In genomic region chr12:102334765-102335164, GRCh38 we compare ENCODE assay signal across 1 cellular context.
A peak's percentile ranks its signal among the peaks of the same experiment; 100 is the strongest.
TF ChIP-seq lines count a peak whose summit lies in the region.

No MANE protein-coding gene starts in this region.

TF ChIP-seq in K562, 482 proteins besides CTCF, POLR2A, EP300 and RAD21 (continued from another document):
- peak in 1 of 2 experiments; percentile 44; a peak in 1 of 3 replicates for TF ChIP-seq CBX3 (IDR thresholded peaks at IDR 0.05; ENCODE audit: borderline replicate concordance in 1 of 2, low read length in 2 of 2)
- TF ChIP-seq, protein P1, sequence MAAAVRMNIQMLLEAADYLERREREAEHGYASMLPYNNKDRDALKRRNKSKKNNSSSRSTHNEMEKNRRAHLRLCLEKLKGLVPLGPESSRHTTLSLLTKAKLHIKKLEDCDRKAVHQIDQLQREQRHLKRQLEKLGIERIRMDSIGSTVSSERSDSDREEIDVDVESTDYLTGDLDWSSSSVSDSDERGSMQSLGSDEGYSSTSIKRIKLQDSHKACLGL (CRISPR knock-in tag; IDR thresholded peaks at IDR 0.05; ENCODE audit: borderline replicate concordance, poor library complexity, severe bottlenecking), result no peak
- no peak for TF ChIP-seq ZFP30 (CRISPR knock-in tag; IDR thresholded peaks at IDR 0.05; ENCODE audit: borderline replicate concordance)
- TF ChIP-seq SMARCC2 (IDR thresholded peaks at IDR 0.05; ENCODE audit: low read depth), result no peak
- no peak for TF ChIP-seq SMARCA5 (IDR thresholded peaks at IDR 0.05)
- TF ChIP-seq POLR3A (IDR thresholded peaks at IDR 0.05; ENCODE audit: borderline replicate concordance, extremely low read depth, insufficient read depth, insufficient read length), result no peak
- no peak for TF ChIP-seq NFE2L1 (tag; IDR thresholded peaks at IDR 0.05; ENCODE audit: borderline replicate concordance, low read depth)
- no peak for TF ChIP-seq ZBTB8A (IDR thresholded peaks at IDR 0.05; ENCODE audit: partially characterized antibody)
- TF ChIP-seq ZNF445 (CRISPR knock-in tag; IDR thresholded peaks at IDR 0.05; ENCODE audit: low read depth), result no peak
- no peak for TF ChIP-seq HES1 (IDR thresholded peaks at IDR 0.05; ENCODE audit: low read depth)
- no peak for TF ChIP-seq ARID2 (IDR thresholded peaks at IDR 0.05)
- no peak for TF ChIP-seq ETV1 (tag; conservative IDR thresholded peaks at IDR 0.05; ENCODE audit: low read depth)
- TF ChIP-seq ZNF224 (CRISPR knock-in tag; IDR thresholded peaks at IDR 0.05), result no peak
- no peak for TF ChIP-seq ZBTB1 (CRISPR knock-in tag; IDR thresholded peaks at IDR 0.05; ENCODE audit: borderline replicate concordance, low read depth)
- TF ChIP-seq CBX8 (IDR thresholded peaks at IDR 0.05; ENCODE audit: borderline replicate concordance, extremely low read depth, low read depth, low read length, poor library complexity, severe bottlenecking), result no peak
- no peak for TF ChIP-seq ZSCAN29 (IDR thresholded peaks at IDR 0.05)
- TF ChIP-seq ZKSCAN8 (CRISPR knock-in tag; IDR thresholded peaks at IDR 0.05), result no peak
- no peak for TF ChIP-seq BDP1 (IDR thresholded peaks at IDR 0.05; ENCODE audit: insufficient read depth, insufficient read length)
- no peak for TF ChIP-seq SMAD3 (CRISPR knock-in tag; conservative IDR thresholded peaks at IDR 0.05)
- TF ChIP-seq ZNF184 (CRISPR knock-in tag; IDR thresholded peaks at IDR 0.05), result no peak
- TF ChIP-seq ARHGAP35 (IDR thresholded peaks at IDR 0.05; ENCODE audit: partially characterized antibody), result no peak
- no peak for TF ChIP-seq MEIS2 (IDR thresholded peaks at IDR 0.05; ENCODE audit: partially characterized antibody)
- TF ChIP-seq, protein P2, sequence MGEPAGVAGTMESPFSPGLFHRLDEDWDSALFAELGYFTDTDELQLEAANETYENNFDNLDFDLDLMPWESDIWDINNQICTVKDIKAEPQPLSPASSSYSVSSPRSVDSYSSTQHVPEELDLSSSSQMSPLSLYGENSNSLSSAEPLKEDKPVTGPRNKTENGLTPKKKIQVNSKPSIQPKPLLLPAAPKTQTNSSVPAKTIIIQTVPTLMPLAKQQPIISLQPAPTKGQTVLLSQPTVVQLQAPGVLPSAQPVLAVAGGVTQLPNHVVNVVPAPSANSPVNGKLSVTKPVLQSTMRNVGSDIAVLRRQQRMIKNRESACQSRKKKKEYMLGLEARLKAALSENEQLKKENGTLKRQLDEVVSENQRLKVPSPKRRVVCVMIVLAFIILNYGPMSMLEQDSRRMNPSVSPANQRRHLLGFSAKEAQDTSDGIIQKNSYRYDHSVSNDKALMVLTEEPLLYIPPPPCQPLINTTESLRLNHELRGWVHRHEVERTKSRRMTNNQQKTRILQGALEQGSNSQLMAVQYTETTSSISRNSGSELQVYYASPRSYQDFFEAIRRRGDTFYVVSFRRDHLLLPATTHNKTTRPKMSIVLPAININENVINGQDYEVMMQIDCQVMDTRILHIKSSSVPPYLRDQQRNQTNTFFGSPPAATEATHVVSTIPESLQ (CRISPR knock-in tag; IDR thresholded peaks at IDR 0.05), result no peak
- TF ChIP-seq ZNF668 (CRISPR knock-in tag; IDR thresholded peaks at IDR 0.05), result no peak
- TF ChIP-seq, protein P3, sequence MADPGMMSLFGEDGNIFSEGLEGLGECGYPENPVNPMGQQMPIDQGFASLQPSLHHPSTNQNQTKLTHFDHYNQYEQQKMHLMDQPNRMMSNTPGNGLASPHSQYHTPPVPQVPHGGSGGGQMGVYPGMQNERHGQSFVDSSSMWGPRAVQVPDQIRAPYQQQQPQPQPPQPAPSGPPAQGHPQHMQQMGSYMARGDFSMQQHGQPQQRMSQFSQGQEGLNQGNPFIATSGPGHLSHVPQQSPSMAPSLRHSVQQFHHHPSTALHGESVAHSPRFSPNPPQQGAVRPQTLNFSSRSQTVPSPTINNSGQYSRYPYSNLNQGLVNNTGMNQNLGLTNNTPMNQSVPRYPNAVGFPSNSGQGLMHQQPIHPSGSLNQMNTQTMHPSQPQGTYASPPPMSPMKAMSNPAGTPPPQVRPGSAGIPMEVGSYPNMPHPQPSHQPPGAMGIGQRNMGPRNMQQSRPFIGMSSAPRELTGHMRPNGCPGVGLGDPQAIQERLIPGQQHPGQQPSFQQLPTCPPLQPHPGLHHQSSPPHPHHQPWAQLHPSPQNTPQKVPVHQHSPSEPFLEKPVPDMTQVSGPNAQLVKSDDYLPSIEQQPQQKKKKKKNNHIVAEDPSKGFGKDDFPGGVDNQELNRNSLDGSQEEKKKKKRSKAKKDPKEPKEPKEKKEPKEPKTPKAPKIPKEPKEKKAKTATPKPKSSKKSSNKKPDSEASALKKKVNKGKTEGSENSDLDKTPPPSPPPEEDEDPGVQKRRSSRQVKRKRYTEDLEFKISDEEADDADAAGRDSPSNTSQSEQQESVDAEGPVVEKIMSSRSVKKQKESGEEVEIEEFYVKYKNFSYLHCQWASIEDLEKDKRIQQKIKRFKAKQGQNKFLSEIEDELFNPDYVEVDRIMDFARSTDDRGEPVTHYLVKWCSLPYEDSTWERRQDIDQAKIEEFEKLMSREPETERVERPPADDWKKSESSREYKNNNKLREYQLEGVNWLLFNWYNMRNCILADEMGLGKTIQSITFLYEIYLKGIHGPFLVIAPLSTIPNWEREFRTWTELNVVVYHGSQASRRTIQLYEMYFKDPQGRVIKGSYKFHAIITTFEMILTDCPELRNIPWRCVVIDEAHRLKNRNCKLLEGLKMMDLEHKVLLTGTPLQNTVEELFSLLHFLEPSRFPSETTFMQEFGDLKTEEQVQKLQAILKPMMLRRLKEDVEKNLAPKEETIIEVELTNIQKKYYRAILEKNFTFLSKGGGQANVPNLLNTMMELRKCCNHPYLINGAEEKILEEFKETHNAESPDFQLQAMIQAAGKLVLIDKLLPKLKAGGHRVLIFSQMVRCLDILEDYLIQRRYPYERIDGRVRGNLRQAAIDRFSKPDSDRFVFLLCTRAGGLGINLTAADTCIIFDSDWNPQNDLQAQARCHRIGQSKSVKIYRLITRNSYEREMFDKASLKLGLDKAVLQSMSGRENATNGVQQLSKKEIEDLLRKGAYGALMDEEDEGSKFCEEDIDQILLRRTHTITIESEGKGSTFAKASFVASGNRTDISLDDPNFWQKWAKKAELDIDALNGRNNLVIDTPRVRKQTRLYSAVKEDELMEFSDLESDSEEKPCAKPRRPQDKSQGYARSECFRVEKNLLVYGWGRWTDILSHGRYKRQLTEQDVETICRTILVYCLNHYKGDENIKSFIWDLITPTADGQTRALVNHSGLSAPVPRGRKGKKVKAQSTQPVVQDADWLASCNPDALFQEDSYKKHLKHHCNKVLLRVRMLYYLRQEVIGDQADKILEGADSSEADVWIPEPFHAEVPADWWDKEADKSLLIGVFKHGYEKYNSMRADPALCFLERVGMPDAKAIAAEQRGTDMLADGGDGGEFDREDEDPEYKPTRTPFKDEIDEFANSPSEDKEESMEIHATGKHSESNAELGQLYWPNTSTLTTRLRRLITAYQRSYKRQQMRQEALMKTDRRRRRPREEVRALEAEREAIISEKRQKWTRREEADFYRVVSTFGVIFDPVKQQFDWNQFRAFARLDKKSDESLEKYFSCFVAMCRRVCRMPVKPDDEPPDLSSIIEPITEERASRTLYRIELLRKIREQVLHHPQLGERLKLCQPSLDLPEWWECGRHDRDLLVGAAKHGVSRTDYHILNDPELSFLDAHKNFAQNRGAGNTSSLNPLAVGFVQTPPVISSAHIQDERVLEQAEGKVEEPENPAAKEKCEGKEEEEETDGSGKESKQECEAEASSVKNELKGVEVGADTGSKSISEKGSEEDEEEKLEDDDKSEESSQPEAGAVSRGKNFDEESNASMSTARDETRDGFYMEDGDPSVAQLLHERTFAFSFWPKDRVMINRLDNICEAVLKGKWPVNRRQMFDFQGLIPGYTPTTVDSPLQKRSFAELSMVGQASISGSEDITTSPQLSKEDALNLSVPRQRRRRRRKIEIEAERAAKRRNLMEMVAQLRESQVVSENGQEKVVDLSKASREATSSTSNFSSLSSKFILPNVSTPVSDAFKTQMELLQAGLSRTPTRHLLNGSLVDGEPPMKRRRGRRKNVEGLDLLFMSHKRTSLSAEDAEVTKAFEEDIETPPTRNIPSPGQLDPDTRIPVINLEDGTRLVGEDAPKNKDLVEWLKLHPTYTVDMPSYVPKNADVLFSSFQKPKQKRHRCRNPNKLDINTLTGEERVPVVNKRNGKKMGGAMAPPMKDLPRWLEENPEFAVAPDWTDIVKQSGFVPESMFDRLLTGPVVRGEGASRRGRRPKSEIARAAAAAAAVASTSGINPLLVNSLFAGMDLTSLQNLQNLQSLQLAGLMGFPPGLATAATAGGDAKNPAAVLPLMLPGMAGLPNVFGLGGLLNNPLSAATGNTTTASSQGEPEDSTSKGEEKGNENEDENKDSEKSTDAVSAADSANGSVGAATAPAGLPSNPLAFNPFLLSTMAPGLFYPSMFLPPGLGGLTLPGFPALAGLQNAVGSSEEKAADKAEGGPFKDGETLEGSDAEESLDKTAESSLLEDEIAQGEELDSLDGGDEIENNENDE (IDR thresholded peaks at IDR 0.05; ENCODE audit: low read depth, low read length), result no peak
- no peak for TF ChIP-seq ZNF408 (CRISPR knock-in tag; IDR thresholded peaks at IDR 0.05; ENCODE audit: low read depth)
- TF ChIP-seq CCNT2 (IDR thresholded peaks at IDR 0.05; ENCODE audit: borderline replicate concordance, extremely low read depth, insufficient read length, low read depth, low read length), result no peak
- TF ChIP-seq, protein P4, sequence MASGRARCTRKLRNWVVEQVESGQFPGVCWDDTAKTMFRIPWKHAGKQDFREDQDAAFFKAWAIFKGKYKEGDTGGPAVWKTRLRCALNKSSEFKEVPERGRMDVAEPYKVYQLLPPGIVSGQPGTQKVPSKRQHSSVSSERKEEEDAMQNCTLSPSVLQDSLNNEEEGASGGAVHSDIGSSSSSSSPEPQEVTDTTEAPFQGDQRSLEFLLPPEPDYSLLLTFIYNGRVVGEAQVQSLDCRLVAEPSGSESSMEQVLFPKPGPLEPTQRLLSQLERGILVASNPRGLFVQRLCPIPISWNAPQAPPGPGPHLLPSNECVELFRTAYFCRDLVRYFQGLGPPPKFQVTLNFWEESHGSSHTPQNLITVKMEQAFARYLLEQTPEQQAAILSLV (tag; IDR thresholded peaks at IDR 0.05), result no peak
- peak; percentile 41 for TF ChIP-seq ATF3 (IDR thresholded peaks at IDR 0.05)
- TF ChIP-seq ATF3 (CRISPR knock-in tag; conservative IDR thresholded peaks at IDR 0.05), result no peak
- no peak for TF ChIP-seq SRSF9 (IDR thresholded peaks at IDR 0.05; ENCODE audit: borderline replicate concordance, low read depth, low read length)
- peak; percentile 81; the same call in 1 of the 2 replicates for TF ChIP-seq TRIM28 (IDR thresholded peaks at IDR 0.05)
- no peak for TF ChIP-seq GATAD2B (IDR thresholded peaks at IDR 0.05; ENCODE audit: borderline replicate concordance)
TF ChIP-seq in K562: peak in this region for 5.
